ENCODE assay signal across 1 cellular context in genomic region chr17:41915020-41915419, GRCh38.
TF ChIP-seq lines count a peak whose summit lies in the region.

No MANE protein-coding gene starts in this region.

TF ChIP-seq in A549, 52 proteins besides CTCF, POLR2A, EP300 and RAD21:
- TF ChIP-seq HOXB13 (CRISPR knock-in tag; IDR thresholded peaks at IDR 0.05; ENCODE audit: low read depth): no peak
- TF ChIP-seq HEYL (CRISPR knock-in tag; IDR thresholded peaks at IDR 0.05): no peak
- no peak for TF ChIP-seq ZSCAN20 (CRISPR knock-in tag; IDR thresholded peaks at IDR 0.05)
- no peak; the same call in 1 of the 2 replicates for TF ChIP-seq CHD4 (IDR thresholded peaks at IDR 0.05; ENCODE audit: borderline replicate concordance)
- no peak for TF ChIP-seq BHLHE40 (IDR thresholded peaks at IDR 0.05; ENCODE audit: low read depth, low read length)
- no peak for TF ChIP-seq KDM1A (IDR thresholded peaks at IDR 0.05; ENCODE audit: low read depth)
- no peak for TF ChIP-seq PHF8 (IDR thresholded peaks at IDR 0.05; ENCODE audit: borderline replicate concordance, low read depth)
- TF ChIP-seq SREBF2 (IDR thresholded peaks at IDR 0.05): no peak
- no peak for TF ChIP-seq SMC3 (IDR thresholded peaks at IDR 0.05)
- no peak for TF ChIP-seq KDM5A (IDR thresholded peaks at IDR 0.05)
- TF ChIP-seq, protein P1, sequence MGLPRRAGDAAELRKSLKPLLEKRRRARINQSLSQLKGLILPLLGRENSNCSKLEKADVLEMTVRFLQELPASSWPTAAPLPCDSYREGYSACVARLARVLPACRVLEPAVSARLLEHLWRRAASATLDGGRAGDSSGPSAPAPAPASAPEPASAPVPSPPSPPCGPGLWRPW (IDR thresholded peaks at IDR 0.05): no peak
- TF ChIP-seq FOSB (CRISPR knock-in tag; IDR thresholded peaks at IDR 0.05): no peak
- TF ChIP-seq CHD2 (IDR thresholded peaks at IDR 0.05; ENCODE audit: low read length, partially characterized antibody): no peak
- no peak for TF ChIP-seq HOXA7 (CRISPR knock-in tag; IDR thresholded peaks at IDR 0.05)
TF ChIP-seq in A549: peak in this region for 0.
